Comparison of ENCODE assay signal across 8 cellular contexts in genomic region chr12:123232807-123233504, GRCh38. TPM values are rescaled to one million over a fixed set of nuclear protein-coding genes. Genes with fewer than 3 reads are reported as not detected.
A peak's percentile ranks its signal among the peaks of the same experiment; 100 is the strongest.
DNase-seq lines count a peak whose midpoint lies in the region; ATAC-seq, FAIRE-seq and TF ChIP-seq lines count a peak whose summit lies in the region.

MPHOSPH9 (minus strand) TSS chr12:123233141; CDS start chr12:123230364, 2,777 bp downstream.
MTRFR (plus strand) TSS chr12:123233436; CDS start chr12:123253675, 20,239 bp downstream.

- peak; percentile 82 for FAIRE-seq in HTR-8/SVneo (lab: Jason Lieb, UNC)
- peak; percentile 80 for FAIRE-seq in H1 (lab: Jason Lieb, UNC)

- H3K23me2 ChIP-seq in H1 (ENCODE audit: low read depth, low read length): peaks cover 8% of the 10 kb centered on the region

- TF ChIP-seq EP300 in H1 (IDR thresholded peaks at IDR 0.05; ENCODE audit: borderline replicate concordance in 1 of 2, low read depth in 2 of 2, low read length in 2 of 2): no peak

- no peak within 1 kb of the TSS for H2BK20ac ChIP-seq in H1 (ENCODE audit: low read length)

- H4K5ac ChIP-seq in H1 (ENCODE audit: insufficient read length, low read depth, low read length): peak within 1 kb of the TSS; percentile 97

- H4K20me1 ChIP-seq in H1 (replicated peaks in 1 of 2; ENCODE audit: control insufficient read depth in 1 of 2, insufficient read depth in 2 of 2, low read length in 2 of 2): peaks cover 0 to 4% of the 10 kb centered on the region in 2 experiments

- peaks cover 0 to 25% of the 10 kb centered on the region in 2 experiments; a peak in 3 of 4 replicates for H3K79me2 ChIP-seq in H1 (ENCODE audit: control insufficient read depth in 1 of 2, insufficient read depth in 2 of 2, low read length in 2 of 2)

- peak; percentile 70 for ATAC-seq in GM21367 (IDR thresholded peaks at IDR 0.05; ENCODE audit: unreplicated experiment)

- H2BK12ac ChIP-seq in H1 (ENCODE audit: low read depth, low read length) (peak within 1 kb of the TSS; percentile 27; the same call in 1 of the 2 replicates), mesenchymal stem cell (ENCODE audit: low read length in 2 of 2) (peak within 1 kb of the TSS; percentile 32 to 65)

- no peak within 1 kb of the TSS for H2AK5ac ChIP-seq in H1 (ENCODE audit: low read depth, low read length)
- H2AK5ac ChIP-seq in mesenchymal stem cell (ENCODE audit: low read length, severe bottlenecking): peak within 1 kb of the TSS; percentile 43

- CTCF ChIA-PET in H1 (lab: Charles Lee; ENCODE audit: partially characterized antibody): interaction anchor here (0.6 to 2.1 kb wide), 12 partner anchors 9 to 628 kb away, joined by 3 to 8 read pairs (median 3); partner anchors contain the start of gene ARL6IP4

- H3K18ac ChIP-seq in H1 (ENCODE audit: extremely low read depth, low read length) (peak within 1 kb of the TSS; percentile 96), mesenchymal stem cell (ENCODE audit: low read depth in 1 of 2, low read length in 2 of 2) (peak within 1 kb of the TSS; percentile 78 to 90)

- peak within 1 kb of the TSS; percentile 62 for H4K91ac ChIP-seq in H1 (replicated peaks; ENCODE audit: insufficient read length, low read length)
- H4K91ac ChIP-seq in mesenchymal stem cell (ENCODE audit: low read length): peak within 1 kb of the TSS; percentile 57

- H4K8ac ChIP-seq in H1 (ENCODE audit: extremely low read depth, insufficient read depth, low read length) (peak within 1 kb of the TSS; percentile 81), mesenchymal stem cell (ENCODE audit: low read length) (peak within 1 kb of the TSS; percentile 49)

- H3K4me1 ChIP-seq in H1 (replicated peaks in 1 of 4; ENCODE audit: control insufficient read depth in 3 of 4, insufficient read depth in 4 of 4, low read length in 3 of 4) (peaks cover 0 to 4% (median 2%) of the 10 kb centered on the region in 4 experiments; a peak in 3 of 7 replicates), mesenchymal stem cell (ENCODE audit: control insufficient read depth, insufficient read depth, low read depth, low read length) (peaks cover 5% of the 10 kb centered on the region)

- TF ChIP-seq POLR2A in H1 (IDR thresholded peaks at IDR 0.05; ENCODE audit: control extremely low read depth in 1 of 2, low read depth in 2 of 2, low read length in 2 of 2): peak; percentile 84 to 94

- 2% methylated on average over 53 of the region's 66 CpGs; no CpG with 5 or more reads in 1 of the 2 experiments for WGBS in H1 (ENCODE audit: extremely low coverage in 1 of 2, insufficient coverage in 1 of 2, insufficient read length in 1 of 2, insufficient replicate concordance in 2 of 2, low coverage in 1 of 2, low lambda C conversion rate in 2 of 2, missing lambda C conversion rate in 1 of 2), 2 experiments
- WGBS in mesenchymal stem cell: under 1% methylated on average over 57 of the region's 66 CpGs

- H2BK15ac ChIP-seq in H1 (ENCODE audit: low read length) (peak within 1 kb of the TSS; percentile 96), mesenchymal stem cell (ENCODE audit: low read depth, poor library complexity, severe bottlenecking) (peak within 1 kb of the TSS; percentile 84)

- POLR2A ChIA-PET in H1 (lab: Charles Lee; ENCODE audit: partially characterized antibody): interaction anchor here (0.6 to 3.7 kb wide), 60 partner anchors 9 to 1298 kb away, joined by 3 to 42 read pairs (median 4); partner anchors contain the start of genes ARL6IP4, ATP6V0A2, KMT5A and OGFOD2

- H3K4ac ChIP-seq in H1 (replicated peaks; ENCODE audit: insufficient read length, low read depth, low read length): peak within 1 kb of the TSS; percentile 57
- peak within 1 kb of the TSS; percentile 58 to 92 for H3K4ac ChIP-seq in mesenchymal stem cell (ENCODE audit: low read depth in 1 of 2, low read length in 2 of 2)

- H2AFZ ChIP-seq in H1 (ENCODE audit: low read length) (peak within 1 kb of the TSS; percentile 85), mesenchymal stem cell (ENCODE audit: low read depth, low read length) (peak within 1 kb of the TSS; percentile 83)

- TF ChIP-seq RAD21 in H1 (IDR thresholded peaks at IDR 0.05 in 1 of 2, conservative IDR thresholded peaks at IDR 0.05 in 1 of 2; ENCODE audit: low read depth in 2 of 2, low read length in 2 of 2): no peak

- H3K9ac ChIP-seq in H1 (replicated peaks in 1 of 4; ENCODE audit: extremely low read depth in 1 of 4, low read depth in 3 of 4, low read length in 3 of 4) (peak within 1 kb of the TSS; percentile 70 to 85 (median 72)), mesenchymal stem cell (ENCODE audit: low read length) (peak within 1 kb of the TSS; percentile 97)

- H3K27ac ChIP-seq in H1 (ENCODE audit: low read depth, low read length) (peak within 1 kb of the TSS; percentile 47), mesenchymal stem cell (ENCODE audit: low read length, poor library complexity, severe bottlenecking) (peak within 1 kb of the TSS; percentile 67)

- H2BK120ac ChIP-seq in H1 (replicated peaks; ENCODE audit: low read depth, low read length): no peak within 1 kb of the TSS
- H2BK120ac ChIP-seq in mesenchymal stem cell (ENCODE audit: low read depth, low read length): no peak within 1 kb of the TSS

- H3K27me3 ChIP-seq in H1 (replicated peaks in 1 of 4; ENCODE audit: control insufficient read depth in 3 of 4, extremely low read depth in 1 of 4, insufficient read depth in 3 of 4, low read length in 3 of 4): no peaks in the 10 kb centered on the region
- H3K27me3 ChIP-seq in mesenchymal stem cell (ENCODE audit: control insufficient read depth in 1 of 2, insufficient read depth in 1 of 2, low read length in 2 of 2): no peaks in the 10 kb centered on the region

- H2BK5ac ChIP-seq in H1 (ENCODE audit: low read depth, low read length) (peak within 1 kb of the TSS; percentile 75), mesenchymal stem cell (ENCODE audit: low read depth, low read length, poor library complexity, severe bottlenecking) (no peak within 1 kb of the TSS)

- H3K4me2 ChIP-seq in H1 (ENCODE audit: insufficient read depth in 1 of 2, low read depth in 2 of 2, low read length in 2 of 2) (peak within 1 kb of the TSS; percentile 80 to 82), mesenchymal stem cell (ENCODE audit: low read length, poor library complexity, severe bottlenecking) (peak within 1 kb of the TSS; percentile 77)

- TF ChIP-seq CTCF in H1 (IDR thresholded peaks at IDR 0.05; ENCODE audit: control extremely low read depth in 1 of 3, insufficient read depth in 1 of 3, low read depth in 1 of 3, low read length in 3 of 3): no peak

- no peak within 1 kb of the TSS for H3K23ac ChIP-seq in H1 (ENCODE audit: insufficient read length)
- H3K23ac ChIP-seq in mesenchymal stem cell (ENCODE audit: low read length in 2 of 2): peak within 1 kb of the TSS in 1 of 2 experiments; percentile 66

- H3K14ac ChIP-seq in H1 (ENCODE audit: insufficient read length): no peak within 1 kb of the TSS
- peak within 1 kb of the TSS in 1 of 2 experiments; percentile 91 for H3K14ac ChIP-seq in mesenchymal stem cell (ENCODE audit: low read length in 2 of 2)

- H3K56ac ChIP-seq in H1 (replicated peaks; ENCODE audit: insufficient read length, low read depth, low read length): peak within 1 kb of the TSS; percentile 97

- peaks cover 0 to 7% (median 0%) of the 10 kb centered on the region in 4 experiments; a peak in 2 of 8 replicates for H3K36me3 ChIP-seq in H1 (ENCODE audit: control insufficient read depth in 2 of 4, insufficient read depth in 4 of 4, low read length in 3 of 4)
- H3K36me3 ChIP-seq in mesenchymal stem cell (ENCODE audit: control insufficient read depth in 1 of 2, insufficient read depth in 2 of 2, low read depth in 1 of 2, low read length in 2 of 2): peaks cover 3 to 4% of the 10 kb centered on the region in 2 experiments

- H3K4me3 ChIP-seq in H1 (ENCODE audit: extremely low read depth in 1 of 4, insufficient read depth in 2 of 4, low read depth in 3 of 4, low read length in 4 of 4) (peak within 1 kb of the TSS; percentile 59 to 94 (median 89)), mesenchymal stem cell (ENCODE audit: insufficient read depth in 1 of 2, low read depth in 1 of 2, low read length in 2 of 2) (peak within 1 kb of the TSS; percentile 82 to 98)

- H3K79me1 ChIP-seq in H1 (ENCODE audit: low read depth, low read length) (peaks cover 7% of the 10 kb centered on the region), mesenchymal stem cell (replicated peaks; ENCODE audit: low read length, poor library complexity, severe bottlenecking) (peaks cover 6% of the 10 kb centered on the region)

- DNase-seq in COLO829 (ENCODE audit: low spot score): peak; percentile 99
- peak; percentile 99 for DNase-seq in HTR-8/SVneo (ENCODE audit: insufficient read length, low spot score)
- DNase-seq in NOMO-1 treated with dmso at 0.1 percent for 144 hours (lab: John Stamatoyannopoulos, UW; ENCODE audit: unreplicated experiment): peak; percentile 97
- DNase-seq in activated CD8-positive, alpha-beta memory T cell treated with anti-CD3 and anti-CD28 coated beads for 48 hours (ENCODE audit: low read depth in 2 of 3, low spot score in 2 of 3): peak; percentile 90 to 97 (median 95)
- DNase-seq in H1 (ENCODE audit: low read depth in 1 of 2, low spot score in 2 of 2): peak; percentile 96 to 98
- peak; percentile 100 for DNase-seq in mesenchymal stem cell
- DNase-seq in stimulated activated CD8-positive, alpha-beta memory T cell treated with anti-CD3 and anti-CD28 coated beads, Interleukin-12 subunit alpha, Interleukin-12 subunit beta, amount 100 ng/mL, for 4 hours (ENCODE audit: low read depth): peak; percentile 97

- no peaks in the 10 kb centered on the region for H3K9me3 ChIP-seq in H1 (ENCODE audit: insufficient read depth in 2 of 2, low read depth in 1 of 2, low read length in 1 of 2)
- H3K9me3 ChIP-seq in mesenchymal stem cell (ENCODE audit: control insufficient read depth, low read length): no peaks in the 10 kb centered on the region

RNA-seq across cellular contexts. Expression of gene MPHOSPH9, which starts in this region (rescaled TPM):
- total RNA-seq in H1 (2021; fragmentation: NEBNext Ultra II Directional; extraction: Animal tissue kit (Norgen Biotek cat#: 25700)): 47.7 and 48.8 TPM in 2 replicates
- 6.8 and 8.8 TPM in 2 replicates for polyA plus RNA-seq in H1 (2011; rRNA removed)
- 11.4 TPM for polyA plus RNA-seq in H1 (2011; cell fraction: cytosol; rRNA removed)
- 11.4 TPM for polyA plus RNA-seq in H1 (2011; cell fraction: nucleus; rRNA removed)
- 14.7 to 23.5 TPM (median 16.8 TPM) in 4 replicates for polyA plus RNA-seq in H1 (2012, experiment 1 of 2)
- polyA plus RNA-seq in H1 (2012, experiment 2 of 2): 0.94 TPM
- 26.1 TPM for polyA plus RNA-seq in H1 (2013, experiment 1 of 2)
- polyA plus RNA-seq in H1 (2013, experiment 2 of 2): 22.2 TPM
- polyA minus RNA-seq in H1 (2011; rRNA and poly(A)+ RNA removed): 23.0 and 46.1 TPM in 2 replicates
- 18.3 TPM for polyA minus RNA-seq in H1 (2011; cell fraction: cytosol; rRNA and poly(A)+ RNA removed)
- 73.2 TPM for polyA minus RNA-seq in H1 (2011; cell fraction: nucleus; rRNA and poly(A)+ RNA removed)
- polyA plus RNA-seq in mesenchymal stem cell (2013, experiment 1 of 2): 10.9 TPM
- 11.2 TPM for polyA plus RNA-seq in mesenchymal stem cell (2013, experiment 2 of 2)

RNA-seq across cellular contexts. Expression of gene MTRFR, which starts in this region (rescaled TPM):
- 12.0 and 12.9 TPM in 2 replicates for total RNA-seq in H1 (2021; fragmentation: NEBNext Ultra II Directional; extraction: Animal tissue kit (Norgen Biotek cat#: 25700))
- 6.9 and 9.2 TPM in 2 replicates for polyA plus RNA-seq in H1 (2011; rRNA removed)
- polyA plus RNA-seq in H1 (2011; cell fraction: cytosol; rRNA removed): 11.2 TPM
- polyA plus RNA-seq in H1 (2011; cell fraction: nucleus; rRNA removed): 9.3 TPM
- 13.7 to 18.0 TPM (median 15.6 TPM) in 4 replicates for polyA plus RNA-seq in H1 (2012, experiment 1 of 2)
- polyA plus RNA-seq in H1 (2012, experiment 2 of 2): 5.5 TPM
- polyA plus RNA-seq in H1 (2013, experiment 1 of 2): 11.4 TPM
- 12.2 TPM for polyA plus RNA-seq in H1 (2013, experiment 2 of 2)
- 10.0 and 10.4 TPM in 2 replicates for polyA minus RNA-seq in H1 (2011; rRNA and poly(A)+ RNA removed)
- polyA minus RNA-seq in H1 (2011; cell fraction: cytosol; rRNA and poly(A)+ RNA removed): 8.9 TPM
- 19.4 TPM for polyA minus RNA-seq in H1 (2011; cell fraction: nucleus; rRNA and poly(A)+ RNA removed)
- polyA plus RNA-seq in mesenchymal stem cell (2013, experiment 1 of 2): 11.6 TPM
- 12.5 TPM for polyA plus RNA-seq in mesenchymal stem cell (2013, experiment 2 of 2)

Comparison
In these comparisons a context has a peak if more than half of its experiments do, and no peak if none do; other contexts are left out.
1. Peak in every context shown above with its lines: DNase-seq, ATAC-seq, H3K4me3 ChIP-seq and H3K27ac ChIP-seq.